Comparison of ENCODE assay signal across 1 cellular context in genomic region chr19:50333235-50333736, GRCh38.
TF ChIP-seq lines count a peak whose summit lies in the region.

No MANE protein-coding gene starts in this region.

TF ChIP-seq in K562, 482 proteins besides CTCF, POLR2A, EP300 and RAD21 (continued from another document and continues in another):
- TF ChIP-seq JUN (IDR thresholded peaks at IDR 0.05; ENCODE audit: borderline replicate concordance, low read depth, low read length) (no peak), JUN (CRISPR knock-in tag; IDR thresholded peaks at IDR 0.05; ENCODE audit: borderline replicate concordance) (no peak), E2F6 (IDR thresholded peaks at IDR 0.05; ENCODE audit: borderline replicate concordance in 1 of 2, extremely low read depth in 1 of 2, insufficient read depth in 1 of 2, insufficient read length in 1 of 2, low read depth in 1 of 2, low read length in 1 of 2, poor library complexity in 1 of 2, severe bottlenecking in 1 of 2) (no peak), TCFL5 (CRISPR knock-in tag; conservative IDR thresholded peaks at IDR 0.05) (no peak), BCOR (IDR thresholded peaks at IDR 0.05) (no peak), ZFP30 (CRISPR knock-in tag; IDR thresholded peaks at IDR 0.05; ENCODE audit: borderline replicate concordance) (no peak), AFF4 (CRISPR knock-in tag; IDR thresholded peaks at IDR 0.05) (no peak), ZNF830 (CRISPR knock-in tag; IDR thresholded peaks at IDR 0.05) (no peak), NUFIP1 (IDR thresholded peaks at IDR 0.05; ENCODE audit: partially characterized antibody) (no peak), MCM3 (IDR thresholded peaks at IDR 0.05) (no peak), ATF7 (IDR thresholded peaks at IDR 0.05) (peak; percentile 81; the same call in 1 of the 2 replicates), SETDB1 (IDR thresholded peaks at IDR 0.05; ENCODE audit: low read length) (no peak), HCFC1 (IDR thresholded peaks at IDR 0.05; ENCODE audit: low read depth, low read length) (peak; percentile 99), TFAP4 (CRISPR knock-in tag; IDR thresholded peaks at IDR 0.05; ENCODE audit: borderline replicate concordance) (peak; percentile 89), MTA3 (IDR thresholded peaks at IDR 0.05; ENCODE audit: borderline replicate concordance) (peak; percentile 16), TAF9B (IDR thresholded peaks at IDR 0.05; ENCODE audit: partially characterized antibody) (no peak), NFXL1 (CRISPR knock-in tag; IDR thresholded peaks at IDR 0.05) (no peak), DNMT1 (IDR thresholded peaks at IDR 0.05) (no peak), CC2D1A (IDR thresholded peaks at IDR 0.05) (no peak), RBFOX2 (IDR thresholded peaks at IDR 0.05; ENCODE audit: low read depth, low read length) (no peak), NR4A1 (CRISPR knock-in tag; IDR thresholded peaks at IDR 0.05) (no peak), NR4A1 (tag; IDR thresholded peaks at IDR 0.05) (no peak), RUNX1 (IDR thresholded peaks at IDR 0.05; ENCODE audit: low read depth) (peak; percentile 58; the same call in 1 of the 2 replicates), DMBX1 (CRISPR knock-in tag; IDR thresholded peaks at IDR 0.05; ENCODE audit: borderline replicate concordance) (no peak), ZNF232 (CRISPR knock-in tag; IDR thresholded peaks at IDR 0.05) (no peak; the same call in 1 of the 2 replicates), EHMT2 (IDR thresholded peaks at IDR 0.05) (no peak), SLC30A9 (CRISPR knock-in tag; IDR thresholded peaks at IDR 0.05) (no peak), MIER1 (IDR thresholded peaks at IDR 0.05; ENCODE audit: low read depth) (no peak), ZNF253 (CRISPR knock-in tag; conservative IDR thresholded peaks at IDR 0.05) (no peak), HDAC2 (IDR thresholded peaks at IDR 0.05) (peak; percentile 42; the same call in 1 of the 2 replicates), SIX5 (IDR thresholded peaks at IDR 0.05; ENCODE audit: borderline replicate concordance in 1 of 2, insufficient read depth in 1 of 2, low read depth in 1 of 2, low read length in 2 of 2) (peak; percentile 94 to 98), MYC (IDR thresholded peaks at IDR 0.05; ENCODE audit: low read depth, low read length) (no peak; the same call in 1 of the 2 replicates), MYC (CRISPR knock-in tag; IDR thresholded peaks at IDR 0.05; ENCODE audit: borderline replicate concordance, low read depth) (no peak), ZHX1 (conservative IDR thresholded peaks at IDR 0.05; ENCODE audit: low read length) (no peak), BRCA1 (IDR thresholded peaks at IDR 0.05) (no peak), BRCA1 (CRISPR knock-in tag; IDR thresholded peaks at IDR 0.05) (no peak), MGA (IDR thresholded peaks at IDR 0.05) (no peak), ZNF655 (CRISPR knock-in tag; IDR thresholded peaks at IDR 0.05) (0 out of 2 replicates have a peak, but pooled peaks have one; percentile 77), NFE2L1 (tag; IDR thresholded peaks at IDR 0.05; ENCODE audit: borderline replicate concordance, low read depth) (no peak), ELK3 (CRISPR knock-in tag; IDR thresholded peaks at IDR 0.05) (no peak)
